Comparison of ENCODE assay signal across 8 cellular contexts in the genomic region with DNA sequence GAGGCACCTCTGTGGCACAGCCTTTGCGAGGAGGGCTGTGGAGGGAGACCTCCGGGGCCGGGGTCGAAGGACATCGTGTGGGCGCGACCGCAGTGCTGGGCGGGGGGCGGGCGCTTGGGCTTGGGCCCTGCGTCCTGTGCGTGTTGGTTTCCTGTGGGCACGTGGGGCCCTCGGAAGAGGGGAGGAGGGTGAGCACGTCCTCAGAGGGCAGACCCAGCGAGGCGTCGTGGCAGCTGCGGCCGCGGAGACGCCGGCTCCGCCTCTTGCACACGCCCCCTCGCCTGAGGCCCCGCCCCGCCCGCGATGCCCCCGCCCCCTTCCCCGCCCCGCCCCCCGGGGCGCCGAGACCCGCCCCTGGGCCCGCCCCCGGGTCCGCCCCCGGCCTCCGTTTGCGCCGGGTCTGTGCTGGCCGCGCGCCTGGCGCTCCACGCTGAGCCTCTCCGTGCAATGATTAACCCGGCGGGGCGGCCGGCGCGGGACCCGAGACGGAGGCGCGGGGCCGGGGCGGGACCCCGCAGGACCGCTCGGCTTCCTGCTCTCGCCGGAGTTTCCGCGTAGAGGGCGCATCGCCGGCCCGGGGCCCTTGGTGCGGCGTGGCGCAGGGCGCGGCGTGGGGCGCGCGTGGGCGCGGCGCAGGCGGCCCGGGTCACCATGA. TPM values are rescaled to one million over a fixed set of nuclear protein-coding genes. Genes with fewer than 3 reads are reported as not detected.
DNase-seq lines count a peak whose midpoint lies in the region; ATAC-seq and TF ChIP-seq lines count a peak whose summit lies in the region.

A gene with protein sequence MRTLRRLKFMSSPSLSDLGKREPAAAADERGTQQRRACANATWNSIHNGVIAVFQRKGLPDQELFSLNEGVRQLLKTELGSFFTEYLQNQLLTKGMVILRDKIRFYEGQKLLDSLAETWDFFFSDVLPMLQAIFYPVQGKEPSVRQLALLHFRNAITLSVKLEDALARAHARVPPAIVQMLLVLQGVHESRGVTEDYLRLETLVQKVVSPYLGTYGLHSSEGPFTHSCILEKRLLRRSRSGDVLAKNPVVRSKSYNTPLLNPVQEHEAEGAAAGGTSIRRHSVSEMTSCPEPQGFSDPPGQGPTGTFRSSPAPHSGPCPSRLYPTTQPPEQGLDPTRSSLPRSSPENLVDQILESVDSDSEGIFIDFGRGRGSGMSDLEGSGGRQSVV (plus strand): TSS at position 381 of the 655 bp plus-strand sequence. CDS start 271 bp downstream, at position 652.

- DNase-seq in CD14-positive monocyte (ENCODE audit: low spot score) (peak; percentile 86), HPDE6-E6E7 (ENCODE audit: extremely low spot score) (peak; percentile 54), Right ventricle myocardium inferior (ENCODE audit: missing footprints) (peak; percentile 90), pons (ENCODE audit: low spot score) (peak; percentile 29), type B pancreatic cell (ENCODE audit: extremely low spot score, unreplicated experiment) (peak; percentile 84)

- TF ChIP-seq CTCF in CD14-positive monocyte (IDR thresholded peaks at IDR 0.05) (no peak), type B pancreatic cell (conservative IDR thresholded peaks at IDR 0.05) (no peak)

- H3K27me3 Mint-ChIP-seq in CD14-positive monocyte (ENCODE audit: low read depth in 3 of 3) (peaks cover 26 to 55% (median 34%) of the 10 kb centered on the region in 3 donors), type B pancreatic cell (peaks cover 7% of the 10 kb centered on the region)
- no peaks in the 10 kb centered on the region for H3K27me3 Mint-ChIP-seq in activated naive CD4-positive, alpha-beta T cell treated with anti-CD3 and anti-CD28 coated beads, Interleukin-2, amount 50 U/mL, for 24 hours

- H3K27ac Mint-ChIP-seq in CD14-positive monocyte (peak within 1 kb of the TSS in 6 of 7 donors; percentile 23 to 87 (median 42)), type B pancreatic cell (peak within 1 kb of the TSS; percentile 79)
- H3K27ac Mint-ChIP-seq in activated naive CD4-positive, alpha-beta T cell treated with anti-CD3 and anti-CD28 coated beads, Interleukin-2, amount 50 U/mL, for 24 hours = peak within 1 kb of the TSS; percentile 59

- H3K4me1 Mint-ChIP-seq in CD14-positive monocyte = peaks cover 14% of the 10 kb centered on the region
- peaks cover 27% of the 10 kb centered on the region for H3K4me1 Mint-ChIP-seq in activated naive CD4-positive, alpha-beta T cell treated with anti-CD3 and anti-CD28 coated beads, Interleukin-2, amount 50 U/mL, for 24 hours
- H3K4me1 Mint-ChIP-seq in type B pancreatic cell (ENCODE audit: unreplicated experiment) = peaks cover 18% of the 10 kb centered on the region

- intact Hi-C loops in CD14-positive monocyte (cut with micrococcal nuclease) = no loop called here
- intact Hi-C loops in Right ventricle myocardium inferior (cut with DNase I) = no loop called here

- ATAC-seq in GM19397 (IDR thresholded peaks at IDR 0.05; ENCODE audit: unreplicated experiment) = peak; percentile 77
- ATAC-seq in SK-N-SH treated with all-trans-retinoic acid at 6 μM for 48 hours = peak; percentile 47
- peak; percentile 79 for ATAC-seq in Right ventricle myocardium inferior

- H3K9me3 Mint-ChIP-seq in CD14-positive monocyte = peaks cover 0 to 10% (median 3%) of the 10 kb centered on the region in 7 donors
- no peaks in the 10 kb centered on the region for H3K9me3 Mint-ChIP-seq in activated naive CD4-positive, alpha-beta T cell treated with anti-CD3 and anti-CD28 coated beads, Interleukin-2, amount 50 U/mL, for 24 hours
- no peaks in the 10 kb centered on the region for H3K9me3 Mint-ChIP-seq in type B pancreatic cell

- H3K4me3 Mint-ChIP-seq in CD14-positive monocyte (peak within 1 kb of the TSS; percentile 71 to 78), type B pancreatic cell (peak within 1 kb of the TSS; percentile 87)
- H3K4me3 Mint-ChIP-seq in activated naive CD4-positive, alpha-beta T cell treated with anti-CD3 and anti-CD28 coated beads, Interleukin-2, amount 50 U/mL, for 24 hours = peak within 1 kb of the TSS; percentile 82

- H3K36me3 Mint-ChIP-seq in CD14-positive monocyte (no peaks in the 10 kb centered on the region), type B pancreatic cell (no peaks in the 10 kb centered on the region)
- peaks cover 1% of the 10 kb centered on the region for H3K36me3 Mint-ChIP-seq in activated naive CD4-positive, alpha-beta T cell treated with anti-CD3 and anti-CD28 coated beads, Interleukin-2, amount 50 U/mL, for 24 hours

TF ChIP-seq in SK-N-SH treated with all-trans-retinoic acid at 6 μM for 48 hours, 23 proteins besides CTCF, POLR2A, EP300 and RAD21 (continues in another document):
- TF ChIP-seq ISL1 (CRISPR knock-in tag; IDR thresholded peaks at IDR 0.05) = no peak
- TF ChIP-seq, protein P1, sequence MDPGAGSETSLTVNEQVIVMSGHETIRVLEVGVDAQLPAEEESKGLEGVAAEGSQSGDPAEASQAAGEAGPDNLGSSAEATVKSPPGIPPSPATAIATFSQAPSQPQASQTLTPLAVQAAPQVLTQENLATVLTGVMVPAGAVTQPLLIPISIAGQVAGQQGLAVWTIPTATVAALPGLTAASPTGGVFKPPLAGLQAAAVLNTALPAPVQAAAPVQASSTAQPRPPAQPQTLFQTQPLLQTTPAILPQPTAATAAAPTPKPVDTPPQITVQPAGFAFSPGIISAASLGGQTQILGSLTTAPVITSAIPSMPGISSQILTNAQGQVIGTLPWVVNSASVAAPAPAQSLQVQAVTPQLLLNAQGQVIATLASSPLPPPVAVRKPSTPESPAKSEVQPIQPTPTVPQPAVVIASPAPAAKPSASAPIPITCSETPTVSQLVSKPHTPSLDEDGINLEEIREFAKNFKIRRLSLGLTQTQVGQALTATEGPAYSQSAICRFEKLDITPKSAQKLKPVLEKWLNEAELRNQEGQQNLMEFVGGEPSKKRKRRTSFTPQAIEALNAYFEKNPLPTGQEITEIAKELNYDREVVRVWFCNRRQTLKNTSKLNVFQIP (CRISPR knock-in tag; IDR thresholded peaks at IDR 0.05; ENCODE audit: borderline replicate concordance, low read depth) = no peak
- TF ChIP-seq TOX (CRISPR knock-in tag; IDR thresholded peaks at IDR 0.05; ENCODE audit: borderline replicate concordance) = no peak
- no peak for TF ChIP-seq PPARA (CRISPR knock-in tag; IDR thresholded peaks at IDR 0.05; ENCODE audit: borderline replicate concordance)
- TF ChIP-seq TSHZ2 (CRISPR knock-in tag; IDR thresholded peaks at IDR 0.05) = no peak
- TF ChIP-seq, protein P2, sequence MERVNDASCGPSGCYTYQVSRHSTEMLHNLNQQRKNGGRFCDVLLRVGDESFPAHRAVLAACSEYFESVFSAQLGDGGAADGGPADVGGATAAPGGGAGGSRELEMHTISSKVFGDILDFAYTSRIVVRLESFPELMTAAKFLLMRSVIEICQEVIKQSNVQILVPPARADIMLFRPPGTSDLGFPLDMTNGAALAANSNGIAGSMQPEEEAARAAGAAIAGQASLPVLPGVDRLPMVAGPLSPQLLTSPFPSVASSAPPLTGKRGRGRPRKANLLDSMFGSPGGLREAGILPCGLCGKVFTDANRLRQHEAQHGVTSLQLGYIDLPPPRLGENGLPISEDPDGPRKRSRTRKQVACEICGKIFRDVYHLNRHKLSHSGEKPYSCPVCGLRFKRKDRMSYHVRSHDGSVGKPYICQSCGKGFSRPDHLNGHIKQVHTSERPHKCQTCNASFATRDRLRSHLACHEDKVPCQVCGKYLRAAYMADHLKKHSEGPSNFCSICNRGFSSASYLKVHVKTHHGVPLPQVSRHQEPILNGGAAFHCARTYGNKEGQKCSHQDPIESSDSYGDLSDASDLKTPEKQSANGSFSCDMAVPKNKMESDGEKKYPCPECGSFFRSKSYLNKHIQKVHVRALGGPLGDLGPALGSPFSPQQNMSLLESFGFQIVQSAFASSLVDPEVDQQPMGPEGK (CRISPR knock-in tag; IDR thresholded peaks at IDR 0.05; ENCODE audit: borderline replicate concordance) = no peak
- no peak for TF ChIP-seq CSRNP3 (CRISPR knock-in tag; IDR thresholded peaks at IDR 0.05)
- TF ChIP-seq ZFP30 (CRISPR knock-in tag; IDR thresholded peaks at IDR 0.05) = no peak
- TF ChIP-seq ARNTL (CRISPR knock-in tag; IDR thresholded peaks at IDR 0.05; ENCODE audit: borderline replicate concordance, low read depth) = no peak

RNA-seq across cellular contexts. Expression of the gene that starts here (rescaled TPM):
- polyA plus RNA-seq in CD14-positive monocyte = 1 to 10 TPM in 1 of 2 donors, under 1 TPM in 1; 0.66 to 1.2 TPM
- 2.9 TPM for total RNA-seq in Right ventricle myocardium inferior
- 21.2 and 30.8 TPM in 2 replicates for total RNA-seq in type B pancreatic cell (ENCODE audit: low replicate concordance)

Comparison
In these comparisons a context has a peak if more than half of its experiments do, and no peak if none do; other contexts are left out.
1. Peak in every context shown above with its lines: DNase-seq and ATAC-seq.
2. DNase-seq: peak in every context shown above with its lines; median percentile 90 in Right ventricle myocardium inferior; 86 in CD14-positive monocyte; 84 in type B pancreatic cell; 54 in HPDE6-E6E7; 29 in pons.